ENCODE assay signal across 19 cellular contexts in the genomic region with DNA sequence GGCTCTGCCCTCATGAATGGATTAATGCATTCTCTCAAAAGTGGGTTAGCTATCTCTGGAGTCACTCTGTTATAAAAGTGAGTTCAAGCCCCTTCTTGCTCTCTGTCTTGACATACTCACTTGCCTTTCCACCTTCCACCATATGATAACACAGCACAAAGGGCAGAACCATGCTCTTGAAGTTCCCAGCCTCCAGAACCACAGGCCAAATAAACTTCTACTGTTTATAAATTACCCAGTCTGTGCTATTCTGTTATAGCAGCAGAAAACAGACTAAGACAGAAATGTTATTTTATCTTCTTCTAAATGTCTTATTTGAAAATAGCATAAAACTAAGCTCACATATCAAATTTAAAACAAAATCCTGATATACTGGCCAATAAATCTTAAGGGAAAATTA.
"Had no signal": no experiment of that assay in that cellular context is flagged by ENCODE, and none has a peak within 500 bp of the region (broad histone marks: within the 10 kb centered on the region; RNA-seq: fewer than 3 reads in every experiment).

No MANE protein-coding gene starts in this region.

- H3K4me3 ChIP-seq: colonic mucosa, left lung, lower lobe of right lung, neural progenitor cell, ovary, smooth muscle cell, suprapubic skin, transverse colon had no signal

- DNase-seq: colonic mucosa; dermis blood vessel endothelial cell; erythroblast; foreskin keratinocyte; immature natural killer cell; left lung; lower lobe of right lung; nucleus accumbens; ovary; right cardiac atrium; stimulated activated CD4-positive, alpha-beta T cell treated with anti-CD3 and anti-CD28 coated beads, Interleukin-2, amount 100 ng/mL, for 48 hours; stimulated activated naive CD4-positive, alpha-beta T cell treated with Interleukin-2 at 50 U/mL for 16 hours; transverse colon had no signal

- H3K36me3 ChIP-seq: colonic mucosa, left lung, lower lobe of right lung, neural progenitor cell, ovary, suprapubic skin, transverse colon had no signal

- H3K27ac ChIP-seq: colonic mucosa, foreskin keratinocyte, left lung, lower lobe of right lung, neural progenitor cell, ovary, suprapubic skin had no signal

- H3K27me3 ChIP-seq: colonic mucosa, foreskin keratinocyte, left lung, neural progenitor cell, ovary, suprapubic skin, transverse colon had no signal

- H3K27ac Mint-ChIP-seq: memory B cell; mesothelial cell of epicardium; natural killer cell treated with Interleukin-12 subunit alpha and Interleukin-12 subunit beta and Interleukin-15 and Interleukin-18, amount 100 ng/mL, for 72 hours; neural progenitor cell had no signal

- H3K4me1 ChIP-seq: foreskin keratinocyte, neural progenitor cell had no signal

- H3K4me3 Mint-ChIP-seq: memory B cell; mesothelial cell of epicardium; natural killer cell treated with Interleukin-12 subunit alpha and Interleukin-12 subunit beta and Interleukin-15 and Interleukin-18, amount 100 ng/mL, for 72 hours; neural progenitor cell had no signal

- H3K9me3 ChIP-seq: colonic mucosa, left lung, lower lobe of right lung, ovary, suprapubic skin, transverse colon had no signal

- H3K27me3 Mint-ChIP-seq: memory B cell; natural killer cell treated with Interleukin-12 subunit alpha and Interleukin-12 subunit beta and Interleukin-15 and Interleukin-18, amount 100 ng/mL, for 72 hours had no signal

- H3K36me3 Mint-ChIP-seq: natural killer cell treated with Interleukin-12 subunit alpha and Interleukin-12 subunit beta and Interleukin-15 and Interleukin-18, amount 100 ng/mL, for 72 hours had no signal

- ATAC-seq: foreskin keratinocyte; left lung; lower lobe of right lung; natural killer cell treated with Interleukin-12 subunit alpha and Interleukin-12 subunit beta and Interleukin-15 and Interleukin-18, amount 100 ng/mL, for 72 hours; right cardiac atrium had no signal

- H3K9me3 Mint-ChIP-seq: immature natural killer cell; memory B cell; natural killer cell treated with Interleukin-12 subunit alpha and Interleukin-12 subunit beta and Interleukin-15 and Interleukin-18, amount 100 ng/mL, for 72 hours had no signal
